ENCODE assay signal across 8 cellular contexts in genomic region chr1:89987170-89987819, GRCh38. TPM values are rescaled to one million over a fixed set of nuclear protein-coding genes. Genes with fewer than 3 reads are reported as not detected.
DNase-seq lines count a peak whose midpoint lies in the region; ATAC-seq, FAIRE-seq and TF ChIP-seq lines count a peak whose summit lies in the region.

No MANE protein-coding gene starts in this region.

- 0 to 3% methylated on average over 3 of the region's 3 CpGs for WGBS in upper lobe of left lung, 2 donors

- TF ChIP-seq POLR2A in upper lobe of left lung (IDR thresholded peaks at IDR 0.05), result no peak

- no peak overlapping the region for H3K4me3 ChIP-seq in upper lobe of left lung

- H3K4me3 Mint-ChIP-seq in CD14-positive monocyte, result no peak overlapping the region
- H3K4me3 Mint-ChIP-seq in activated CD4-positive, alpha-beta T cell treated with anti-CD3 and anti-CD28 coated beads for 36 hours, result no peak overlapping the region

- H3K27ac Mint-ChIP-seq in CD14-positive monocyte, result no peak overlapping the region
- H3K27ac Mint-ChIP-seq in activated CD4-positive, alpha-beta T cell treated with anti-CD3 and anti-CD28 coated beads for 36 hours, result no peak overlapping the region

- POLR2A ChIA-PET in activated CD4-positive, alpha-beta T cell treated with anti-CD3 and anti-CD28 coated beads for 36 hours (lab: Charles Lee), result no interaction called here

- intact Hi-C loops in CD14-positive monocyte (cut with micrococcal nuclease), result loop anchor here (5.0 to 10.0 kb wide), 2 partner anchors 142 to 185 kb away; no protein-coding TSS in a partner anchor
- intact Hi-C loops in activated CD4-positive, alpha-beta T cell treated with anti-CD3 and anti-CD28 coated beads for 36 hours (cut with DNase I, micrococcal nuclease), result loop anchor here (1.0 to 2.0 kb wide), 7 partner anchors 144 to 504 kb away; partner anchors contain the start of gene LRRC8C (in 1 of the 2)

- H3K9me3 ChIP-seq in upper lobe of left lung, result no peaks in the 10 kb centered on the region

- H3K36me3 ChIP-seq in upper lobe of left lung, result no peaks in the 10 kb centered on the region

- CTCF ChIA-PET in activated CD4-positive, alpha-beta T cell treated with anti-CD3 and anti-CD28 coated beads for 36 hours (lab: Charles Lee), result interaction anchor here (0.6 to 3.6 kb wide), 15 partner anchors 9 to 431 kb away, joined by 3 to 21 read pairs (median 3); no protein-coding TSS in a partner anchor

- H3K4me1 ChIP-seq in upper lobe of left lung, result no peaks in the 10 kb centered on the region

- H3K27me3 Mint-ChIP-seq in CD14-positive monocyte (ENCODE audit: low read depth in 3 of 3), result peaks cover 0 to 4% (median 1%) of the 10 kb centered on the region in 3 donors
- peaks cover 2% of the 10 kb centered on the region for H3K27me3 Mint-ChIP-seq in activated CD4-positive, alpha-beta T cell treated with anti-CD3 and anti-CD28 coated beads for 36 hours

- H3K4me1 Mint-ChIP-seq in CD14-positive monocyte, result no peaks in the 10 kb centered on the region
- peaks cover 11% of the 10 kb centered on the region for H3K4me1 Mint-ChIP-seq in activated CD4-positive, alpha-beta T cell treated with anti-CD3 and anti-CD28 coated beads for 36 hours

- H3K27me3 ChIP-seq in upper lobe of left lung, result no peaks in the 10 kb centered on the region

- no peak for DNase-seq in CD14-positive monocyte (ENCODE audit: low spot score)
- peak; percentile 45 for DNase-seq in GM19238 (ENCODE audit: insufficient read length, low spot score)
- DNase-seq in NCI-H460 (ENCODE audit: extremely low read depth, low read depth), result peak; percentile 64
- DNase-seq in activated CD4-positive, alpha-beta T cell treated with anti-CD3 and anti-CD28 coated beads for 36 hours, result peak; percentile 54
- peak; percentile 90 for DNase-seq in midbrain (lab: John Stamatoyannopoulos, UW)
- DNase-seq in upper lobe of left lung, result peak in 1 of 2 donors; percentile 33

- no peak overlapping the region for H3K27ac ChIP-seq in upper lobe of left lung

- TF ChIP-seq CTCF in CD14-positive monocyte (IDR thresholded peaks at IDR 0.05), result peak; percentile 93
- TF ChIP-seq CTCF in upper lobe of left lung (IDR thresholded peaks at IDR 0.05), result peak; percentile 69 to 88 (median 84)

- H3K36me3 Mint-ChIP-seq in CD14-positive monocyte, result no peaks in the 10 kb centered on the region
- no peaks in the 10 kb centered on the region for H3K36me3 Mint-ChIP-seq in activated CD4-positive, alpha-beta T cell treated with anti-CD3 and anti-CD28 coated beads for 36 hours (ENCODE audit: low read depth)

- TF ChIP-seq EP300 in upper lobe of left lung (IDR thresholded peaks at IDR 0.05), result no peak

- FAIRE-seq in endometrium (lab: Jason Lieb, UNC), result peak; percentile 92

- peaks cover 0 to 2% (median 0%) of the 10 kb centered on the region in 7 donors for H3K9me3 Mint-ChIP-seq in CD14-positive monocyte
- H3K9me3 Mint-ChIP-seq in activated CD4-positive, alpha-beta T cell treated with anti-CD3 and anti-CD28 coated beads for 36 hours (ENCODE audit: low read depth), result no peaks in the 10 kb centered on the region

- ATAC-seq in HG03432 (IDR thresholded peaks at IDR 0.05; ENCODE audit: unreplicated experiment) (peak; percentile 86), upper lobe of left lung (ENCODE audit: low FRiP score in 2 of 2) (peak; percentile 88 to 92)
- peak; percentile 90 for ATAC-seq in activated CD4-positive, alpha-beta T cell treated with anti-CD3 and anti-CD28 coated beads for 36 hours

RNA-seq across cellular contexts. Expression of gene ZNF326, which starts 7.6 kb away (rescaled TPM):
- 1 to 10 TPM; 3.8 to 4.5 TPM for polyA plus RNA-seq in CD14-positive monocyte
- total RNA-seq in NCI-H460 (2014; rRNA removed; shearing (Covaris generic)), result 5.6 and 6.6 TPM in 2 replicates
- polyA plus RNA-seq in NCI-H460 (2014; cell fraction: nucleus; rRNA removed), result 13.0 and 17.5 TPM in 2 replicates
- 10 to 100 TPM; 19.4 to 20.5 TPM for total RNA-seq in activated CD4-positive, alpha-beta T cell treated with anti-CD3 and anti-CD28 coated beads for 36 hours
- 10 to 100 TPM in 5 of 6 donors, 1 to 10 TPM in 1; 9.2 to 32.5 (median 17.4) TPM for total RNA-seq in upper lobe of left lung
